Comparison of ENCODE assay signal across 8 cellular contexts in genomic region chr9:470041-470781, GRCh38. TPM values are rescaled to one million over a fixed set of nuclear protein-coding genes. Genes with fewer than 3 reads are reported as not detected.
A peak's percentile ranks its signal among the peaks of the same experiment; 100 is the strongest.
DNase-seq lines count a peak whose midpoint lies in the region; ATAC-seq and TF ChIP-seq lines count a peak whose summit lies in the region.

No MANE protein-coding gene starts in this region.

- peaks cover 14% of the 10 kb centered on the region for H3K36me3 ChIP-seq in HUES48 (ENCODE audit: control insufficient read depth, insufficient read depth, low read length)
- no peaks in the 10 kb centered on the region for H3K36me3 ChIP-seq in mucosa of descending colon (ENCODE audit: low read depth)

- DNase-seq in Caki2 (ENCODE audit: low read depth) (peak; percentile 79), NOMO-1 treated with dmso at 0.1 percent for 144 hours (lab: John Stamatoyannopoulos, UW; ENCODE audit: unreplicated experiment) (peak; percentile 37), activated T-cell treated with anti-CD3 and anti-CD28 coated beads for 1 hour (ENCODE audit: low read depth) (peak; percentile 77), epithelial cell of prostate (ENCODE audit: low read depth, low spot score) (peak; percentile 37), mucosa of descending colon (peak; percentile 86 to 91 (median 91))
- DNase-seq in stimulated activated CD8-positive, alpha-beta memory T cell treated with anti-CD3 and anti-CD28 coated beads, Interleukin-4, amount 100 ng/mL, for 1 hour (ENCODE audit: low read depth in 2 of 2, low spot score in 1 of 2) = peak; percentile 75 to 82

- H3K27ac ChIP-seq in HUES48 (ENCODE audit: low read depth, low read length) (peak overlapping the region; percentile 87), epithelial cell of prostate (peak overlapping the region; percentile 41)

- in situ Hi-C loops in Caki2 (cut with HindIII; ENCODE audit: low pct_unique_long_range_greater_than_20kb, low sequenced_read_pairs) = no loop called here

- intact Hi-C loops in mucosa of descending colon (cut with DNase I, micrococcal nuclease) = no loop called here

- H3K27me3 ChIP-seq in HUES48 (ENCODE audit: control insufficient read depth, insufficient read depth, low read length) = no peaks in the 10 kb centered on the region

- H3K9me3 ChIP-seq in HUES48 (ENCODE audit: control insufficient read depth, insufficient read depth, low read length) (no peaks in the 10 kb centered on the region), mucosa of descending colon (no peaks in the 10 kb centered on the region)

- H3K9ac ChIP-seq in HUES48 (ENCODE audit: low read depth, low read length) = peak overlapping the region; percentile 66

- H3K4me1 ChIP-seq in HUES48 (ENCODE audit: control insufficient read depth, insufficient read depth, low read length) (peaks cover 15% of the 10 kb centered on the region), mucosa of descending colon (ENCODE audit: low read depth) (peaks cover 20% of the 10 kb centered on the region)

- H3K4me3 ChIP-seq in HUES48 (ENCODE audit: low read depth, low read length) = peak overlapping the region; percentile 77
- H3K4me3 ChIP-seq in mucosa of descending colon = peak overlapping the region; percentile 19

- ATAC-seq in GM21390 (IDR thresholded peaks at IDR 0.05; ENCODE audit: unreplicated experiment) (peak; percentile 86), mucosa of descending colon (peak; percentile 96)

- TF ChIP-seq CTCF in mucosa of descending colon (IDR thresholded peaks at IDR 0.05) = no peak

RNA-seq across cellular contexts. Expression of gene KANK1, which starts 34.3 kb away (rescaled TPM):
- 64.6 and 67.3 TPM in 2 replicates for total RNA-seq in Caki2 (2014; rRNA removed; shearing (Covaris generic); ENCODE audit: low replicate concordance)
- 10 to 100 TPM; 23.1 to 65.3 (median 26.5) TPM for total RNA-seq in mucosa of descending colon

Comparison
In these comparisons a context has a peak if more than half of its experiments do, and no peak if none do; other contexts are left out.
1. Peak in every context shown above with its lines: DNase-seq, ATAC-seq, H3K4me3 ChIP-seq and H3K27ac ChIP-seq.
2. DNase-seq: peak in every context shown above with its lines; median percentile 91 in mucosa of descending colon; 79 in Caki2; 78 in stimulated activated CD8-positive, alpha-beta memory T cell treated with anti-CD3 and anti-CD28 coated beads, Interleukin-4, amount 100 ng/mL, for 1 hour; 77 in activated T-cell treated with anti-CD3 and anti-CD28 coated beads for 1 hour; 37 in NOMO-1 treated with dmso at 0.1 percent for 144 hours; 37 in epithelial cell of prostate.